Comparison of ENCODE assay signal across 21 cellular contexts in genomic region chr22:44287121-44287693, GRCh38. TPM values are rescaled to one million over a fixed set of nuclear protein-coding genes. Genes with fewer than 3 reads are reported as not detected.
DNase-seq lines count a peak whose midpoint lies in the region; ATAC-seq, FAIRE-seq and TF ChIP-seq lines count a peak whose summit lies in the region.
"Had no signal": no experiment of that assay in that cellular context is flagged by ENCODE, and none has a peak within 500 bp of the region (broad histone marks: within the 10 kb centered on the region; RNA-seq: fewer than 3 reads in every experiment).

No MANE protein-coding gene starts in this region.

- no peaks in the 10 kb centered on the region for H3K23me2 ChIP-seq in H1 (ENCODE audit: low read depth, low read length)

- H4K20me1 ChIP-seq in H1 (replicated peaks in 1 of 2; ENCODE audit: control insufficient read depth in 1 of 2, insufficient read depth in 2 of 2, low read length in 2 of 2) (no peaks in the 10 kb centered on the region), neural progenitor cell (ENCODE audit: low read depth) (no peaks in the 10 kb centered on the region)

- H3K9me3 ChIP-seq in H1 (ENCODE audit: insufficient read depth in 2 of 2, low read depth in 1 of 2, low read length in 1 of 2) (no peaks in the 10 kb centered on the region), neural progenitor cell (ENCODE audit: low read depth) (no peaks in the 10 kb centered on the region)
- H3K9me3 ChIP-seq: BLaER1, MG63 had no signal

- no peak for TF ChIP-seq POLR2A in H1 (IDR thresholded peaks at IDR 0.05; ENCODE audit: control extremely low read depth in 1 of 2, low read depth in 2 of 2, low read length in 2 of 2)

- H3K9me3 Mint-ChIP-seq in neural progenitor cell = no peaks in the 10 kb centered on the region
- H3K9me3 Mint-ChIP-seq in HFFc6 = no peaks in the 10 kb centered on the region
- H3K9me3 Mint-ChIP-seq: CD4-positive, CD25-positive, alpha-beta regulatory T cell had no signal

- H3K27ac Mint-ChIP-seq in neural progenitor cell = peak overlapping the region; percentile 69
- no peak overlapping the region for H3K27ac Mint-ChIP-seq in HFFc6
- H3K27ac Mint-ChIP-seq: CD4-positive, CD25-positive, alpha-beta regulatory T cell had no signal

- no peak for TF ChIP-seq RAD21 in H1 (IDR thresholded peaks at IDR 0.05 in 1 of 2, conservative IDR thresholded peaks at IDR 0.05 in 1 of 2; ENCODE audit: low read depth in 2 of 2, low read length in 2 of 2)

- peaks cover under 1 to 17% (median 9%) of the 10 kb centered on the region in 4 experiments for H3K4me1 ChIP-seq in H1 (replicated peaks in 1 of 4; ENCODE audit: control insufficient read depth in 3 of 4, insufficient read depth in 4 of 4, low read length in 3 of 4)
- H3K4me1 ChIP-seq in neural progenitor cell = peaks cover 26% of the 10 kb centered on the region

- no peak overlapping the region for H3K9ac ChIP-seq in H1 (replicated peaks in 1 of 4; ENCODE audit: extremely low read depth in 1 of 4, low read depth in 3 of 4, low read length in 3 of 4)
- no peak overlapping the region for H3K9ac ChIP-seq in neural progenitor cell
- H3K9ac ChIP-seq: BLaER1 had no signal

- H3K36me3 ChIP-seq in H1 (ENCODE audit: control insufficient read depth in 2 of 4, insufficient read depth in 4 of 4, low read length in 3 of 4) (no peaks in the 10 kb centered on the region), neural progenitor cell (no peaks in the 10 kb centered on the region)
- H3K36me3 ChIP-seq: BLaER1 had no signal

- H3K79me2 ChIP-seq in H1 (ENCODE audit: control insufficient read depth in 1 of 2, insufficient read depth in 2 of 2, low read length in 2 of 2) (no peaks in the 10 kb centered on the region), neural progenitor cell (ENCODE audit: low read depth) (no peaks in the 10 kb centered on the region)

- H4K8ac ChIP-seq in H1 (ENCODE audit: extremely low read depth, insufficient read depth, low read length) = peak overlapping the region; percentile 32; the same call in 1 of the 2 replicates

- H3K4me2 ChIP-seq in H1 (ENCODE audit: insufficient read depth in 1 of 2, low read depth in 2 of 2, low read length in 2 of 2) = no peak overlapping the region
- no peak overlapping the region for H3K4me2 ChIP-seq in neural progenitor cell
- H3K4me2 ChIP-seq: BLaER1 had no signal

- no peak overlapping the region for H2BK120ac ChIP-seq in H1 (replicated peaks; ENCODE audit: low read depth, low read length)

- H3K27me3 Mint-ChIP-seq in neural progenitor cell (ENCODE audit: insufficient read depth, low read depth) (peaks cover 11% of the 10 kb centered on the region), HFFc6 (ENCODE audit: insufficient read depth) (peaks cover 14% of the 10 kb centered on the region)

- POLR2A ChIA-PET in H1 (lab: Charles Lee; ENCODE audit: partially characterized antibody) = no interaction called here

- no peak overlapping the region; the same call in 1 of the 2 replicates for H2AK5ac ChIP-seq in H1 (ENCODE audit: low read depth, low read length)

- no peak overlapping the region for H3K56ac ChIP-seq in H1 (replicated peaks; ENCODE audit: insufficient read length, low read depth, low read length)

- DNase-seq in NCI-H82 (lab: John Stamatoyannopoulos, UW) (peak; percentile 50), NCI-H82 treated with DMSO at 0.1 percent for 48 hours (lab: John Stamatoyannopoulos, UW; ENCODE audit: unreplicated experiment) (no peak), H1 (ENCODE audit: low read depth in 1 of 2, low spot score in 2 of 2) (no peak), neural progenitor cell (ENCODE audit: low spot score) (no peak), HFFc6 (no peak)
- DNase-seq: ACHN; CD4-positive, CD25-positive, alpha-beta regulatory T cell; KBM-7; NCI-H2029; NCI-H446 treated with DMSO at 0.1 percent for 48 hours; NCI-H526; SHP77 had no signal

- H2BK5ac ChIP-seq in H1 (ENCODE audit: low read depth, low read length) = 0 out of 2 replicates have a peak overlapping the region, but pooled peaks have one; percentile 52

- FAIRE-seq in H1 (lab: Jason Lieb, UNC) = no peak
- FAIRE-seq: H54 had no signal

- peak overlapping the region; percentile 80; the same call in 1 of the 2 replicates for H2BK20ac ChIP-seq in H1 (ENCODE audit: low read length)

- H3K27ac ChIP-seq in H1 (ENCODE audit: low read depth, low read length) (no peak overlapping the region), neural progenitor cell (no peak overlapping the region)
- H3K27ac ChIP-seq: 22Rv1, BLaER1, RWPE1 had no signal

- H3K27me3 ChIP-seq in H1 (replicated peaks in 1 of 4; ENCODE audit: control insufficient read depth in 3 of 4, extremely low read depth in 1 of 4, insufficient read depth in 3 of 4, low read length in 3 of 4) (no peaks in the 10 kb centered on the region), neural progenitor cell (no peaks in the 10 kb centered on the region)
- H3K27me3 ChIP-seq: MG63 had no signal

- H2BK15ac ChIP-seq in H1 (ENCODE audit: low read length) = no peak overlapping the region

- H4K5ac ChIP-seq in H1 (ENCODE audit: insufficient read length, low read depth, low read length) = no peak overlapping the region

- no peaks in the 10 kb centered on the region for H3F3A ChIP-seq in neural progenitor cell (ENCODE audit: low read depth)

- no peak overlapping the region for H3K4ac ChIP-seq in H1 (replicated peaks; ENCODE audit: insufficient read length, low read depth, low read length)

- H3K4me3 ChIP-seq in H1 (ENCODE audit: extremely low read depth in 1 of 4, insufficient read depth in 2 of 4, low read depth in 3 of 4, low read length in 4 of 4) = no peak overlapping the region
- no peak overlapping the region for H3K4me3 ChIP-seq in neural progenitor cell
- H3K4me3 ChIP-seq: BLaER1, MG63 had no signal

- H3K4me3 Mint-ChIP-seq in neural progenitor cell = no peak overlapping the region
- H3K4me3 Mint-ChIP-seq in HFFc6 = no peak overlapping the region
- H3K4me3 Mint-ChIP-seq: CD4-positive, CD25-positive, alpha-beta regulatory T cell had no signal

- no peaks in the 10 kb centered on the region for H3K79me1 ChIP-seq in H1 (ENCODE audit: low read depth, low read length)

- no peak for TF ChIP-seq CTCF in H1 (IDR thresholded peaks at IDR 0.05; ENCODE audit: control extremely low read depth in 1 of 3, insufficient read depth in 1 of 3, low read depth in 1 of 3, low read length in 3 of 3)
- no peak for TF ChIP-seq CTCF in neural progenitor cell (IDR thresholded peaks at IDR 0.05)
- TF ChIP-seq CTCF in HFFc6 (IDR thresholded peaks at IDR 0.05) = no peak

- no peak for TF ChIP-seq EP300 in H1 (IDR thresholded peaks at IDR 0.05; ENCODE audit: borderline replicate concordance in 1 of 2, low read depth in 2 of 2, low read length in 2 of 2)

- WGBS in H1 (ENCODE audit: extremely low coverage in 1 of 2, insufficient coverage in 1 of 2, insufficient read length in 1 of 2, insufficient replicate concordance in 2 of 2, low coverage in 1 of 2, low lambda C conversion rate in 2 of 2, missing lambda C conversion rate in 1 of 2), 2 experiments = 93% methylated on average over 10 of the region's 10 CpGs; no CpG with 5 or more reads in 1 of the 2 experiments

- H2BK12ac ChIP-seq in H1 (ENCODE audit: low read depth, low read length) = peak overlapping the region; percentile 70; the same call in 1 of the 2 replicates

- CTCF ChIA-PET in H1 (lab: Charles Lee; ENCODE audit: partially characterized antibody) = interaction anchor here (0.8 to 1.7 kb wide), 4 partner anchors 20 to 201 kb away, joined by 3 to 7 read pairs (median 3); no protein-coding TSS in a partner anchor

- H3K36me3 Mint-ChIP-seq in neural progenitor cell = no peaks in the 10 kb centered on the region
- no peaks in the 10 kb centered on the region for H3K36me3 Mint-ChIP-seq in HFFc6 (ENCODE audit: low read depth)
- H3K36me3 Mint-ChIP-seq: CD4-positive, CD25-positive, alpha-beta regulatory T cell had no signal

- ATAC-seq in SK-N-SH treated with all-trans-retinoic acid at 6 μM for 48 hours (no peak), GM21423 (IDR thresholded peaks at IDR 0.05; ENCODE audit: unreplicated experiment) (no peak)
- ATAC-seq: Panc1 had no signal

- H3K14ac ChIP-seq in H1 (ENCODE audit: insufficient read length) = no peak overlapping the region

- H3K4me1 Mint-ChIP-seq in neural progenitor cell (peaks cover 51% of the 10 kb centered on the region), HFFc6 (ENCODE audit: low read depth) (peaks cover 12% of the 10 kb centered on the region)
- H3K4me1 Mint-ChIP-seq: CD4-positive, CD25-positive, alpha-beta regulatory T cell had no signal

- no peak overlapping the region for H3K23ac ChIP-seq in H1 (ENCODE audit: insufficient read length)

- H2AFZ ChIP-seq in H1 (ENCODE audit: low read length) (no peak overlapping the region), neural progenitor cell (replicated peaks) (no peak overlapping the region)

- no peak overlapping the region for H4K91ac ChIP-seq in H1 (replicated peaks; ENCODE audit: insufficient read length, low read length)

- no peak overlapping the region for H3K18ac ChIP-seq in H1 (ENCODE audit: extremely low read depth, low read length)

TF ChIP-seq in H1, 55 proteins besides CTCF, POLR2A, EP300 and RAD21 (continues in another document):
- no peak for TF ChIP-seq RFX5 (IDR thresholded peaks at IDR 0.05; ENCODE audit: borderline replicate concordance, low read depth, low read length)
- TF ChIP-seq GABPA (IDR thresholded peaks at IDR 0.05; ENCODE audit: borderline replicate concordance, insufficient read depth, low read length) = no peak
- no peak for TF ChIP-seq MAFK (IDR thresholded peaks at IDR 0.05; ENCODE audit: low read depth, low read length)
- no peak for TF ChIP-seq EZH2 (IDR thresholded peaks at IDR 0.05; ENCODE audit: low read depth, low read length, severe bottlenecking)
- TF ChIP-seq SUZ12 (IDR thresholded peaks at IDR 0.05; ENCODE audit: low read length) = no peak

TF ChIP-seq in SK-N-SH treated with all-trans-retinoic acid at 6 μM for 48 hours, 23 proteins besides CTCF, POLR2A, EP300 and RAD21 (continues in another document):
- TF ChIP-seq SNAI2 (CRISPR knock-in tag; IDR thresholded peaks at IDR 0.05) (no peak), ARNTL (CRISPR knock-in tag; IDR thresholded peaks at IDR 0.05; ENCODE audit: borderline replicate concordance, low read depth) (no peak)

RNA-seq across cellular contexts. Expression of gene SHISAL1, which starts 25.5 kb away (rescaled TPM):
- total RNA-seq in H1 (2021; fragmentation: NEBNext Ultra II Directional; extraction: Animal tissue kit (Norgen Biotek cat#: 25700)) = 5.4 and 5.8 TPM in 2 replicates
- polyA plus RNA-seq in H1 (2011; rRNA removed) = 2.4 and 3.7 TPM in 2 replicates
- polyA plus RNA-seq in H1 (2011; cell fraction: cytosol; rRNA removed) = 2.7 TPM
- polyA plus RNA-seq in H1 (2011; cell fraction: nucleus; rRNA removed) = 3.0 TPM
- polyA plus RNA-seq in H1 (2012, experiment 1 of 2) = 4.3 to 5.6 TPM (median 5.0 TPM) in 4 replicates
- 3.5 TPM for polyA plus RNA-seq in H1 (2012, experiment 2 of 2)
- 2.3 TPM for polyA plus RNA-seq in H1 (2013, experiment 1 of 2)
- 2.5 TPM for polyA plus RNA-seq in H1 (2013, experiment 2 of 2)
- polyA minus RNA-seq in H1 (2011; rRNA and poly(A)+ RNA removed) = 7.7 and 11.4 TPM in 2 replicates
- polyA minus RNA-seq in H1 (2011; cell fraction: cytosol; rRNA and poly(A)+ RNA removed) = 2.6 TPM
- 2.2 TPM for polyA minus RNA-seq in H1 (2011; cell fraction: nucleus; rRNA and poly(A)+ RNA removed)
- total RNA-seq in neural progenitor cell (ENCODE audit: low replicate concordance) = 4.4 and 5.7 TPM in 2 replicates
- total RNA-seq in HFFc6 (2021; fragmentation: NEBNext Ultra II Directional; extraction: Animal tissue kit (Norgen Biotek cat#: 25700)) = not detected
- total RNA-seq: CD4-positive, CD25-positive, alpha-beta regulatory T cell; OCI-LY7 had no signal
- polyA plus RNA-seq: CD4-positive, CD25-positive, alpha-beta regulatory T cell had no signal
